22 cellular contexts compared by ENCODE assay signal in the genomic region with DNA sequence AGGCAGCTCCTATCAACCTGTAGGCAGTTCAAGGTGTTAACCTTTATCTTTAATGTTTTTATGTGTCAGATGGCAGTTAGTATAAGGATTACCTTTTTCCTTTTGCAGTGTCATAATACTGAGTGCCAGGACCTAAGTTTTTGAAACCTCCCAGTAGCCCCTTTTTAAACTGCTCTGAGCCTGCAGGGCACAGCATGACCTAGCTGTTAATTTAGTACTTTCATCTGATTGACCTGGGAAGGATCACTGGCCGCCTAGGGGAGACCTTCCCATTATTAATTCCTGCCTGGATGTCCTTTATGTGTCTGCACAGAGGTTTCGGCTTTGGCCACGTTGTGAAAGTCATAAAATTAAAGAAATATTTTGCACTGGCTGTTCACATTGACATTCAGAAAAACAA.
"Had no signal": no experiment of that assay in that cellular context is flagged by ENCODE, and none has a peak within 500 bp of the region (broad histone marks: within the 10 kb centered on the region; RNA-seq: fewer than 3 reads in every experiment).

No MANE protein-coding gene starts in this region.

- H3K27me3 ChIP-seq: brain microvascular endothelial cell, cardiac muscle cell, SJSA1 had no signal

- H3K36me3 Mint-ChIP-seq: activated naive CD8-positive, alpha-beta T cell; IgD-negative memory B cell had no signal

- H3K27me3 Mint-ChIP-seq: activated CD4-positive, alpha-beta T cell treated with anti-CD3 and anti-CD28 coated beads for 36 hours; activated naive CD8-positive, alpha-beta T cell; IgD-negative memory B cell had no signal

- H3K4me1 Mint-ChIP-seq: activated CD4-positive, alpha-beta memory T cell treated with anti-CD3 and anti-CD28 coated beads, Interleukin-2, amount 10 ng/mL, durations not matched to agents 7 days and 5 days; activated T-helper 17 cell treated with anti-CD3 and anti-CD28 coated beads, Interleukin-2, amount 50 U/mL, for 72 hours had no signal

- H3K9ac ChIP-seq: KMS-11 had no signal

- H3K27ac ChIP-seq: brain microvascular endothelial cell, cardiac muscle cell, KMS-11, SJSA1 had no signal

- H3K4me3 ChIP-seq: cardiac muscle cell, SJSA1 had no signal

- H3K9me3 Mint-ChIP-seq: activated CD4-positive, alpha-beta memory T cell treated with anti-CD3 and anti-CD28 coated beads, Interleukin-2, amount 10 ng/mL, durations not matched to agents 7 days and 5 days; activated naive CD4-positive, alpha-beta T cell treated with anti-CD3 and anti-CD28 coated beads for 36 hours; activated T-helper 17 cell treated with anti-CD3 and anti-CD28 coated beads, Interleukin-2, amount 50 U/mL, for 72 hours had no signal

- H3K4me3 Mint-ChIP-seq: activated CD4-positive, alpha-beta memory T cell treated with anti-CD3 and anti-CD28 coated beads, Interleukin-2, amount 10 ng/mL, durations not matched to agents 7 days and 5 days; activated CD4-positive, alpha-beta T cell treated with anti-CD3 and anti-CD28 coated beads for 36 hours; activated naive CD4-positive, alpha-beta T cell treated with anti-CD3 and anti-CD28 coated beads for 36 hours; activated naive CD8-positive, alpha-beta T cell; activated T-helper 17 cell treated with anti-CD3 and anti-CD28 coated beads, Interleukin-2, amount 50 U/mL, for 72 hours had no signal

- DNase-seq: activated CD4-positive, alpha-beta memory T cell treated with anti-CD3 and anti-CD28 coated beads, Interleukin-2, amount 10 ng/mL, durations not matched to agents 7 days and 5 days; activated CD4-positive, alpha-beta T cell treated with anti-CD3 and anti-CD28 coated beads for 36 hours; activated CD4-positive, alpha-beta T cell treated with anti-CD3 and anti-CD28 coated beads, Interleukin-2, amount 50 U/mL, for 1 hour; activated gamma-delta T cell; activated naive CD4-positive, alpha-beta T cell treated with anti-CD3 and anti-CD28 coated beads for 36 hours; activated T-cell treated with anti-CD3 and anti-CD28 coated beads for 4 hours; activated T-cell treated with anti-CD3 and anti-CD28 coated beads, Interleukin-2, amount 50 U/mL, for 48 hours; brain microvascular endothelial cell; MV-4-11; NCI-H1092 treated with DMSO at 0.1 percent for 48 hours; NCI-H1417 treated with DMSO at 0.1 percent for 48 hours; NCI-H187; NCI-H2081; NCI-H510A treated with DMSO at 0.1 percent for 48 hours; SHP77; T-helper 2 cell had no signal

- H3K36me3 ChIP-seq: brain microvascular endothelial cell, cardiac muscle cell, SJSA1 had no signal

- H3K4me2 ChIP-seq: KMS-11 had no signal

- ATAC-seq: activated CD4-positive, alpha-beta T cell treated with anti-CD3 and anti-CD28 coated beads for 36 hours; activated T-helper 17 cell treated with anti-CD3 and anti-CD28 coated beads, Interleukin-2, amount 50 U/mL, for 72 hours had no signal

- H3K27ac Mint-ChIP-seq: activated CD4-positive, alpha-beta memory T cell treated with anti-CD3 and anti-CD28 coated beads, Interleukin-2, amount 10 ng/mL, durations not matched to agents 7 days and 5 days; activated CD4-positive, alpha-beta T cell treated with anti-CD3 and anti-CD28 coated beads for 36 hours; activated naive CD4-positive, alpha-beta T cell treated with anti-CD3 and anti-CD28 coated beads for 36 hours; activated naive CD8-positive, alpha-beta T cell; activated T-helper 17 cell treated with anti-CD3 and anti-CD28 coated beads, Interleukin-2, amount 50 U/mL, for 72 hours had no signal

- H3K9me3 ChIP-seq: SJSA1 had no signal
